Comparison of ENCODE assay signal across 30 cellular contexts in the genomic region with DNA sequence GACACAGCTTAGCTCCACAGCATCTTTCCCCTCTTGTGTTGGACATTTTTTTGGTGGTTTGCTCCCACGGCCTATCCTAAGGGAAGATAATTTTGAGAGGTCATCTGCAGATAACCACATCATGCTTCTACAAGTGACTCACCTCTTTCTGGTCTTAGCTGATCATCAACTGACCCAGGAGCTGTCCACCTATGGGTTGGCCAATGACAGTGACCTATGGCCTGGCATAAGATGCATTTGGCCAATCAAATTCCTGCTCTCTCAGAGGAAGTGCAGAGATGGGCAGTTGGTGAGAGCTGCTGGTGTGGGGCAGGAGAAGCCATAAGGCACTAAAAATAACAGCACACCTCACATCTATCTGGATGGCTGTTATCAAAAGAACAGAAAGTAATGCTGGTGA.
"Had no signal": no experiment of that assay in that cellular context is flagged by ENCODE, and none has a peak within 500 bp of the region (broad histone marks: within the 10 kb centered on the region; RNA-seq: fewer than 3 reads in every experiment).

No MANE protein-coding gene starts in this region.

- H3K36me3 ChIP-seq: esophagus muscularis mucosa, gastroesophageal sphincter, heart right ventricle, lower lobe of right lung, neural progenitor cell, right lobe of liver, thyroid gland, vagina had no signal

- H2AFZ ChIP-seq: neural progenitor cell, parathyroid adenoma had no signal

- H3K27me3 ChIP-seq: neural progenitor cell, right lobe of liver, thyroid gland, vagina had no signal

- H3K79me2 ChIP-seq: parathyroid adenoma had no signal

- DNase-seq: dermis blood vessel endothelial cell; effector memory CD4-positive, alpha-beta T cell; foreskin keratinocyte; glutamatergic neuron; heart right ventricle; hypothalamus; immature natural killer cell; islet precursor cell; kidney glomerular epithelial cell; left ventricle myocardium superior; lower lobe of right lung; mucosa of descending colon; naive thymus-derived CD4-positive, alpha-beta T cell; right lobe of liver; stimulated activated CD4-positive, alpha-beta T cell treated with anti-CD3 and anti-CD28 coated beads, Interleukin-12 subunit alpha, Interleukin-12 subunit beta, amount 100 ng/mL, for 4 hours; stimulated activated CD4-positive, alpha-beta T cell treated with anti-CD3 and anti-CD28 coated beads, Interleukin-1b, Interleukin-23, amount 100 ng/mL, for 48 hours; stimulated activated CD4-positive, alpha-beta T cell treated with anti-CD3 and anti-CD28 coated beads, Interleukin-4, amount 100 ng/mL, for 1 hour; stimulated activated CD8-positive, alpha-beta memory T cell treated with anti-CD3 and anti-CD28 coated beads, Interleukin-4, amount 100 ng/mL, for 48 hours; stimulated activated naive CD4-positive, alpha-beta T cell; stimulated activated naive CD8-positive, alpha-beta T cell treated with anti-CD3 and anti-CD28 coated beads, Interleukin-15, amount 100 ng/mL, for 72 hours; thyroid gland; trophoblast cell had no signal

- FAIRE-seq: endothelial cell of umbilical vein had no signal

- H3K4me1 ChIP-seq: esophagus muscularis mucosa, foreskin keratinocyte, gastroesophageal sphincter, heart right ventricle, lower lobe of right lung, neural progenitor cell, parathyroid adenoma, right lobe of liver, thyroid gland, vagina had no signal

- ATAC-seq: foreskin keratinocyte; gastroesophageal sphincter; heart right ventricle; left ventricle myocardium superior; lower lobe of right lung; mucosa of descending colon; naive thymus-derived CD4-positive, alpha-beta T cell; right lobe of liver; stimulated activated naive CD8-positive, alpha-beta T cell treated with anti-CD3 and anti-CD28 coated beads, Interleukin-15, amount 100 ng/mL, for 72 hours had no signal

- H3K9me3 ChIP-seq: gastroesophageal sphincter, lower lobe of right lung, mucosa of descending colon, right lobe of liver, thyroid gland, vagina had no signal

- H3K4me2 ChIP-seq: neural progenitor cell, smooth muscle cell had no signal

- H3K4me3 ChIP-seq: coronary artery, esophagus muscularis mucosa, gastroesophageal sphincter, heart right ventricle, lower lobe of right lung, mucosa of descending colon, neural progenitor cell, right lobe of liver, smooth muscle cell, thyroid gland, vagina had no signal

- H3K27ac ChIP-seq: coronary artery, esophagus muscularis mucosa, foreskin keratinocyte, gastroesophageal sphincter, heart right ventricle, lower lobe of right lung, neural progenitor cell, parathyroid adenoma, right lobe of liver, thyroid gland, vagina had no signal

- H3K9ac ChIP-seq: neural progenitor cell, parathyroid adenoma had no signal
